Comparison of ENCODE assay signal across 27 cellular contexts in genomic region chr12:42190376-42190775, GRCh38.
"Had no signal": no experiment of that assay in that cellular context is flagged by ENCODE, and none has a peak within 500 bp of the region (broad histone marks: within the 10 kb centered on the region; RNA-seq: fewer than 3 reads in every experiment).

No MANE protein-coding gene starts in this region.

- H3K27ac ChIP-seq: left lung, lower lobe of right lung, parathyroid adenoma, right atrium auricular region, right lobe of liver, tibial nerve, uterus had no signal

- H3K4me3 Mint-ChIP-seq: naive thymus-derived CD8-positive, alpha-beta T cell; nephron; neural crest cell; stimulated activated memory B cell treated with anti-CD40 and anti-IgM and Interleukin-4, amounts not matched to agents 10 μg/mL and 1 μg/mL and 100 μg/mL, for 72 hours; stimulated activated naive CD8-positive, alpha-beta T cell treated with anti-CD3 and anti-CD28 coated beads, Interleukin-15, amount 100 ng/mL, for 72 hours; type B pancreatic cell had no signal

- ATAC-seq: left colon; left lung; lower lobe of right lung; naive thymus-derived CD8-positive, alpha-beta T cell; right lobe of liver; stimulated activated memory B cell treated with anti-CD40 and anti-IgM and Interleukin-4, amounts not matched to agents 10 μg/mL and 1 μg/mL and 100 μg/mL, for 72 hours; stimulated activated naive CD8-positive, alpha-beta T cell treated with anti-CD3 and anti-CD28 coated beads, Interleukin-15, amount 100 ng/mL, for 72 hours had no signal

- FAIRE-seq: keratinocyte had no signal

- DNase-seq: hypothalamus; left colon; left lung; lower lobe of right lung; mammary epithelial cell; mesenchymal stem cell; naive thymus-derived CD8-positive, alpha-beta T cell; nucleus accumbens; right lobe of liver; stimulated activated CD4-positive, alpha-beta T cell treated with anti-CD3 and anti-CD28 coated beads, Interleukin-1b, Interleukin-23, amount 100 ng/mL, for 48 hours; stimulated activated CD4-positive, alpha-beta T cell treated with anti-CD3 and anti-CD28 coated beads, Interleukin-2, amount 100 ng/mL, for 48 hours; stimulated activated CD4-positive, alpha-beta T cell treated with anti-CD3 and anti-CD28 coated beads, Interleukin-4, amount 100 ng/mL, for 4 hours; stimulated activated CD8-positive, alpha-beta memory T cell treated with anti-CD3 and anti-CD28 coated beads, Interleukin-4, amount 100 ng/mL, for 48 hours; stimulated activated naive CD4-positive, alpha-beta T cell treated with Interleukin-2 at 50 U/mL for 16 hours; stimulated activated naive CD8-positive, alpha-beta T cell treated with anti-CD3 and anti-CD28 coated beads, Interleukin-15, amount 100 ng/mL, for 72 hours; substantia nigra; uterus had no signal

- H3K4me2 ChIP-seq: smooth muscle cell had no signal

- H3K27ac Mint-ChIP-seq: progenitor cell of endocrine pancreas; stimulated activated memory B cell treated with anti-CD40 and anti-IgM and Interleukin-4, amounts not matched to agents 10 μg/mL and 1 μg/mL and 100 μg/mL, for 72 hours; stimulated activated naive CD8-positive, alpha-beta T cell treated with anti-CD3 and anti-CD28 coated beads, Interleukin-15, amount 100 ng/mL, for 72 hours; type B pancreatic cell had no signal

- H3K27me3 ChIP-seq: left lung, right atrium auricular region, right lobe of liver, tibial nerve, uterus had no signal

- H3K9me3 Mint-ChIP-seq: naive thymus-derived CD8-positive, alpha-beta T cell; nephron; neural crest cell; stimulated activated memory B cell treated with anti-CD40 and anti-IgM and Interleukin-4, amounts not matched to agents 10 μg/mL and 1 μg/mL and 100 μg/mL, for 72 hours; stimulated activated naive CD8-positive, alpha-beta T cell treated with anti-CD3 and anti-CD28 coated beads, Interleukin-15, amount 100 ng/mL, for 72 hours; type B pancreatic cell had no signal

- H3K9me3 ChIP-seq: left lung, lower lobe of right lung, right atrium auricular region, right lobe of liver, tibial nerve, uterus had no signal

- H3K36me3 ChIP-seq: right atrium auricular region, right lobe of liver, uterus had no signal

- H3K27me3 Mint-ChIP-seq: naive thymus-derived CD8-positive, alpha-beta T cell; progenitor cell of endocrine pancreas; stimulated activated memory B cell treated with anti-CD40 and anti-IgM and Interleukin-4, amounts not matched to agents 10 μg/mL and 1 μg/mL and 100 μg/mL, for 72 hours; stimulated activated naive CD8-positive, alpha-beta T cell treated with anti-CD3 and anti-CD28 coated beads, Interleukin-15, amount 100 ng/mL, for 72 hours; type B pancreatic cell had no signal

- H3K4me1 ChIP-seq: left lung, lower lobe of right lung, right atrium auricular region, right lobe of liver, tibial nerve, uterus had no signal

- H2AFZ ChIP-seq: parathyroid adenoma had no signal

- H3K9ac ChIP-seq: parathyroid adenoma had no signal

- H3K4me3 ChIP-seq: left lung, lower lobe of right lung, right atrium auricular region, right lobe of liver, smooth muscle cell, tibial nerve, uterus had no signal

- H3K4me1 Mint-ChIP-seq: nephron, neural crest cell had no signal
